Comparison of ENCODE assay signal across 13 cellular contexts in genomic region chr6:5499644-5500306, GRCh38.
DNase-seq lines count a peak whose midpoint lies in the region; ATAC-seq, FAIRE-seq and TF ChIP-seq lines count a peak whose summit lies in the region.
"Had no signal": no experiment of that assay in that cellular context is flagged by ENCODE, and none has a peak within 500 bp of the region (broad histone marks: within the 10 kb centered on the region; RNA-seq: fewer than 3 reads in every experiment).

No MANE protein-coding gene starts in this region.

- H3K4me1 ChIP-seq in mesenchymal stem cell (ENCODE audit: control insufficient read depth, insufficient read depth, low read depth, low read length) = no peaks in the 10 kb centered on the region

- no peak overlapping the region for H2AK5ac ChIP-seq in mesenchymal stem cell (ENCODE audit: low read length, severe bottlenecking)

- no peak overlapping the region for H2BK15ac ChIP-seq in mesenchymal stem cell (ENCODE audit: low read depth, poor library complexity, severe bottlenecking)

- H4K8ac ChIP-seq in mesenchymal stem cell (ENCODE audit: low read length) = peak overlapping the region; percentile 80

- H3K36me3 ChIP-seq in mesenchymal stem cell (ENCODE audit: control insufficient read depth in 1 of 2, insufficient read depth in 2 of 2, low read depth in 1 of 2, low read length in 2 of 2) = no peaks in the 10 kb centered on the region
- H3K36me3 ChIP-seq: esophagus muscularis mucosa had no signal

- no peak overlapping the region for H3K4me2 ChIP-seq in mesenchymal stem cell (ENCODE audit: low read length, poor library complexity, severe bottlenecking)

- H3K23ac ChIP-seq in mesenchymal stem cell (ENCODE audit: low read length in 2 of 2) = no peak overlapping the region

- peak; percentile 96 for FAIRE-seq in H54 (lab: Jason Lieb, UNC)
- FAIRE-seq: H1 had no signal

- peaks cover 8% of the 10 kb centered on the region for H3K79me1 ChIP-seq in mesenchymal stem cell (replicated peaks; ENCODE audit: low read length, poor library complexity, severe bottlenecking)

- no peak overlapping the region for H2AFZ ChIP-seq in mesenchymal stem cell (ENCODE audit: low read depth, low read length)

- H3K4me3 ChIP-seq in mesenchymal stem cell (ENCODE audit: insufficient read depth in 1 of 2, low read depth in 1 of 2, low read length in 2 of 2) = no peak overlapping the region
- H3K4me3 ChIP-seq: esophagus muscularis mucosa, skin epidermis had no signal

- H3K27me3 ChIP-seq in mesenchymal stem cell (ENCODE audit: control insufficient read depth in 1 of 2, insufficient read depth in 1 of 2, low read length in 2 of 2) = no peaks in the 10 kb centered on the region
- H3K27me3 ChIP-seq: esophagus muscularis mucosa had no signal

- H3K18ac ChIP-seq in mesenchymal stem cell (ENCODE audit: low read depth in 1 of 2, low read length in 2 of 2) = peak overlapping the region in 1 of 2 experiments; percentile 92

- no peak overlapping the region for H4K91ac ChIP-seq in mesenchymal stem cell (ENCODE audit: low read length)

- H2BK5ac ChIP-seq in mesenchymal stem cell (ENCODE audit: low read depth, low read length, poor library complexity, severe bottlenecking) = no peak overlapping the region

- 57% methylated on average over 2 of the region's 6 CpGs for WGBS in mesenchymal stem cell

- no peak overlapping the region for H3K14ac ChIP-seq in mesenchymal stem cell (ENCODE audit: low read length in 2 of 2)

- H3K4ac ChIP-seq in mesenchymal stem cell (ENCODE audit: low read depth in 1 of 2, low read length in 2 of 2) = no peak overlapping the region

- no peak overlapping the region for H2BK12ac ChIP-seq in mesenchymal stem cell (ENCODE audit: low read length in 2 of 2)

- no peak overlapping the region for H2BK120ac ChIP-seq in mesenchymal stem cell (ENCODE audit: low read depth, low read length)

- no peak for TF ChIP-seq POLR2A in H54 (IDR thresholded peaks at IDR 0.05; ENCODE audit: low read depth, low read length)

- H3K27ac ChIP-seq in mesenchymal stem cell (ENCODE audit: low read length, poor library complexity, severe bottlenecking) = no peak overlapping the region
- H3K27ac ChIP-seq: esophagus muscularis mucosa, VCaP had no signal

- peak overlapping the region; percentile 80 for H3K9ac ChIP-seq in mesenchymal stem cell (ENCODE audit: low read length)

- ATAC-seq in HG03135 (IDR thresholded peaks at IDR 0.05; ENCODE audit: unreplicated experiment) = no peak
- no peak for ATAC-seq in HG02885 (IDR thresholded peaks at IDR 0.05; ENCODE audit: poor library complexity, unreplicated experiment)

- H3K9me3 ChIP-seq in mesenchymal stem cell (ENCODE audit: control insufficient read depth, low read length) = no peaks in the 10 kb centered on the region
- H3K9me3 ChIP-seq: esophagus muscularis mucosa had no signal

- DNase-seq in AG08396 (ENCODE audit: low spot score) (peak; percentile 23), H54 (ENCODE audit: insufficient read length, low spot score) (peak; percentile 10), amniotic epithelial cell (ENCODE audit: low read depth) (peak; percentile 13), mesenchymal stem cell (peak; percentile 43), SIG-M5 (lab: John Stamatoyannopoulos, UW) (no peak)
- no peak for DNase-seq in stimulated activated CD4-positive, alpha-beta T cell treated with anti-CD3 and anti-CD28 coated beads, Interleukin-4, amount 100 ng/mL, for 4 hours
- DNase-seq: NCI-H1105 had no signal

Comparison
In these comparisons a context has a peak if more than half of its experiments do, and no peak if none do; other contexts are left out.
1. DNase-seq: peak in AG08396 (single experiment), H54 (single experiment), amniotic epithelial cell (single experiment) and mesenchymal stem cell (single experiment); none in SIG-M5 (single experiment) and stimulated activated CD4-positive, alpha-beta T cell treated with anti-CD3 and anti-CD28 coated beads, Interleukin-4, amount 100 ng/mL, for 4 hours (0 of 2).